ENCODE assay signal across 25 cellular contexts in genomic region chr9:106065579-106066214, GRCh38.
"Had no signal": no experiment of that assay in that cellular context is flagged by ENCODE, and none has a peak within 500 bp of the region (broad histone marks: within the 10 kb centered on the region; RNA-seq: fewer than 3 reads in every experiment).

No MANE protein-coding gene starts in this region.

- H3K9me3 ChIP-seq: adrenal gland, body of pancreas had no signal

- H3K36me3 ChIP-seq: adrenal gland had no signal

- H3K4me1 ChIP-seq: adrenal gland, body of pancreas had no signal

- DNase-seq: activated CD4-positive, alpha-beta memory T cell treated with anti-CD3 and anti-CD28 coated beads for 36 hours; activated CD4-positive, alpha-beta T cell treated with anti-CD3 and anti-CD28 coated beads for 36 hours; activated CD4-positive, alpha-beta T cell treated with anti-CD3 and anti-CD28 coated beads, Interleukin-2, amount 10 ng/mL, durations not matched to agents 24 days and 14 days; activated CD4-positive, CD25-positive, alpha-beta regulatory T cell; activated CD4-positive, CD25-positive, alpha-beta regulatory T cell treated with anti-CD3 and anti-CD28 coated beads, Interleukin-2, amount 50 U/mL, for 72 hours; activated CD8-positive, alpha-beta memory T cell treated with anti-CD3 and anti-CD28 coated beads, Interleukin-2, amount 10 ng/mL, durations not matched to agents 7 days and 5 days; activated CD8-positive, alpha-beta memory T cell treated with anti-CD3 and anti-CD28 coated beads, Interleukin-2, amount 50 U/mL, for 4 hours; activated CD8-positive, alpha-beta T cell treated with anti-CD3 and anti-CD28 coated beads, Interleukin-2, amount 10 ng/mL, durations not matched to agents 7 days and 5 days; activated effector memory CD4-positive, alpha-beta T cell treated with anti-CD3 and anti-CD28 coated beads, Interleukin-2, amount 50 U/mL, for 16 hours; activated naive CD4-positive, alpha-beta T cell treated with anti-CD3 and anti-CD28 coated beads for 36 hours; activated naive CD8-positive, alpha-beta T cell treated with anti-CD3 and anti-CD28 coated beads for 36 hours; activated naive CD8-positive, alpha-beta T cell treated with anti-CD3 and anti-CD28 coated beads, Interleukin-2, amount 50 U/mL, for 24 hours; activated T-cell treated with anti-CD3 and anti-CD28 coated beads, Interleukin-2, amount 50 U/mL, for 1 hour; activated T-cell treated with anti-CD3 and anti-CD28 coated beads, Interleukin-2, amount 50 U/mL, for 48 hours; adrenal gland; amygdala; aorta; body of pancreas; dorsolateral prefrontal cortex; effector memory CD4-positive, alpha-beta T cell; endodermal cell; foreskin fibroblast; T-helper 2 cell had no signal

- ATAC-seq: activated CD4-positive, alpha-beta T cell treated with anti-CD3 and anti-CD28 coated beads for 36 hours; activated CD8-positive, alpha-beta memory T cell treated with anti-CD3 and anti-CD28 coated beads, Interleukin-2, amount 10 ng/mL, durations not matched to agents 7 days and 5 days; activated CD8-positive, alpha-beta T cell treated with anti-CD3 and anti-CD28 coated beads, Interleukin-2, amount 10 ng/mL, durations not matched to agents 7 days and 5 days; activated naive CD8-positive, alpha-beta T cell treated with anti-CD3 and anti-CD28 coated beads, Interleukin-2, amount 50 U/mL, for 24 hours; body of pancreas; esophagus mucosa had no signal

- H3K4me3 ChIP-seq: adrenal gland, body of pancreas, coronary artery, dorsolateral prefrontal cortex had no signal

- H3K27ac ChIP-seq: adrenal gland, body of pancreas, coronary artery, dorsolateral prefrontal cortex had no signal

- H3K27me3 ChIP-seq: adrenal gland, body of pancreas, dorsolateral prefrontal cortex had no signal
